In the genomic region with DNA sequence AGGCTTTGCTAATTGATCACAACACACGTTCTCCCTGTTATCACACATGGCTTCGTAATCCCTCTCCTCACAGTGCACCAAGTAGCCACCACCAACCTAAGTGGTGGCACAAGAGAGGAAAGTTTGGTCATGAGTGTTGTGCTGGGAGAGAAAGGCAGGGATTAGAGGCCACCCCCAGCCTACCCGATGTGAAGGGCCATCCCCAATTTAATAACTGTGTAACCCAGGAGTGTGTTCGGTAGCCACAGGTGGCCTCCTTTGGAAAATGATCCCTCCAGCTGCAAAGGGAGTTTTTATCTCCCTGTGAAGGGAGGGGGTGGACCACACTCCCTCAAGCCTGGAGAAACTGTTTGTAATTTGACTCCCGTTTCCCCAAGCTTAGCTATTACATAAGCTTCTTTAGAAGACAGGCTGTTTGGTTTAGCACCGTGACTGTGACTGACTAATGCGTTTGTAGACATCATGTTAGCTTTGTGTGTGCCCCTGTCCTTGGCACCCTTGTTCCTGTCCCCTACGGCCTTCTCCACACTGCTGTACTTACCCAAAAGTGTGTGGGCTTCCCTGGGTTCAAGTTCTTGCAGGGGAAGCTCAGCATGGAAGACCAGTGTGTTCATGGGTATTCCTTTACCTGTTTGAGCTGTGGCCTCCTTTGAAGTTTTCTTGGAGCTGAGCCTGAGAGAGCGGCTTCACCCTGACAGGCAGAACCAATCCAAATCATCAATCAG, we compare ENCODE assay signal across 8 cellular contexts. TPM values are rescaled to one million over a fixed set of nuclear protein-coding genes. Genes with fewer than 3 reads are reported as not detected.
DNase-seq lines count a peak whose midpoint lies in the region; ATAC-seq and TF ChIP-seq lines count a peak whose summit lies in the region.

No MANE protein-coding gene starts in this region.

- H3K9ac ChIP-seq in endodermal cell (ENCODE audit: extremely low read depth, low read length, poor library complexity, severe bottlenecking): no peak overlapping the region

- intact Hi-C loops in left ventricle myocardium inferior (cut with micrococcal nuclease): no loop called here
- intact Hi-C loops in left ventricle myocardium superior (cut with micrococcal nuclease): loop anchor here (10.0 kb wide), 1 partner anchor 49 kb away; no protein-coding TSS in a partner anchor
- intact Hi-C loops in upper lobe of right lung (cut with DNase I): no loop called here

- TF ChIP-seq CTCF in left ventricle myocardium inferior (IDR thresholded peaks at IDR 0.05; ENCODE audit: borderline replicate concordance): no peak
- TF ChIP-seq CTCF in endodermal cell (conservative IDR thresholded peaks at IDR 0.05): no peak
- TF ChIP-seq CTCF in upper lobe of right lung (IDR thresholded peaks at IDR 0.05): no peak
- no peak for TF ChIP-seq CTCF in coronary artery (IDR thresholded peaks at IDR 0.05)

- peaks cover 20% of the 10 kb centered on the region for H3K4me1 Mint-ChIP-seq in endodermal cell
- H3K4me1 Mint-ChIP-seq in stimulated activated effector memory CD8-positive, alpha-beta T cell treated with anti-CD3 and anti-CD28 coated beads, Interleukin-12 subunit alpha, Interleukin-12 subunit beta, amount 100 ng/mL, for 72 hours: peaks cover 85% of the 10 kb centered on the region

- 26 to 35% methylated on average over 5 to 8 of the region's 9 CpGs for WGBS in endodermal cell (ENCODE audit: insufficient coverage in 1 of 2, insufficient read length in 1 of 2), 2 experiments

- H3K9me3 Mint-ChIP-seq in endodermal cell: no peaks in the 10 kb centered on the region
- no peaks in the 10 kb centered on the region for H3K9me3 Mint-ChIP-seq in stimulated activated effector memory CD8-positive, alpha-beta T cell treated with anti-CD3 and anti-CD28 coated beads, Interleukin-12 subunit alpha, Interleukin-12 subunit beta, amount 100 ng/mL, for 72 hours

- no peaks in the 10 kb centered on the region for H3K27me3 Mint-ChIP-seq in endodermal cell (ENCODE audit: insufficient read depth)

- peak overlapping the region; percentile 15 for H3K4me3 Mint-ChIP-seq in endodermal cell
- no peak overlapping the region for H3K4me3 Mint-ChIP-seq in stimulated activated effector memory CD8-positive, alpha-beta T cell treated with anti-CD3 and anti-CD28 coated beads, Interleukin-12 subunit alpha, Interleukin-12 subunit beta, amount 100 ng/mL, for 72 hours

- H3K9me3 ChIP-seq in left ventricle myocardium inferior (replicated peaks) (peaks cover 7% of the 10 kb centered on the region), endodermal cell (ENCODE audit: control insufficient read depth, low read length) (no peaks in the 10 kb centered on the region), upper lobe of right lung (no peaks in the 10 kb centered on the region)

- ATAC-seq in left ventricle myocardium superior (no peak), upper lobe of right lung (peak; percentile 14)
- ATAC-seq in stimulated activated effector memory CD8-positive, alpha-beta T cell treated with anti-CD3 and anti-CD28 coated beads, Interleukin-12 subunit alpha, Interleukin-12 subunit beta, amount 100 ng/mL, for 72 hours: no peak

- peak overlapping the region; percentile 66 for H3K27ac Mint-ChIP-seq in endodermal cell
- H3K27ac Mint-ChIP-seq in stimulated activated effector memory CD8-positive, alpha-beta T cell treated with anti-CD3 and anti-CD28 coated beads, Interleukin-12 subunit alpha, Interleukin-12 subunit beta, amount 100 ng/mL, for 72 hours: no peak overlapping the region

- H3K4me3 ChIP-seq in left ventricle myocardium inferior (no peak overlapping the region), endodermal cell (ENCODE audit: low read length) (peak overlapping the region; percentile 38), upper lobe of right lung (no peak overlapping the region), coronary artery (no peak overlapping the region)

- H3K27me3 ChIP-seq in left ventricle myocardium inferior (ENCODE audit: low read depth) (peaks cover 30% of the 10 kb centered on the region), endodermal cell (ENCODE audit: control insufficient read depth, insufficient read depth, low read length, poor library complexity, severe bottlenecking) (no peaks in the 10 kb centered on the region), upper lobe of right lung (no peaks in the 10 kb centered on the region)

- H3K27ac ChIP-seq in left ventricle myocardium inferior (replicated peaks) (peak overlapping the region; percentile 28), endodermal cell (ENCODE audit: low read depth, low read length) (no peak overlapping the region), upper lobe of right lung (no peak overlapping the region), coronary artery (no peak overlapping the region)

- DNase-seq in left ventricle myocardium inferior: no peak
- DNase-seq in left ventricle myocardium superior: no peak
- peak; percentile 97 for DNase-seq in NCI-H345 treated with DMSO at 0.1 percent for 48 hours (lab: John Stamatoyannopoulos, UW; ENCODE audit: unreplicated experiment)
- DNase-seq in endodermal cell: peak; percentile 68
- DNase-seq in upper lobe of right lung: no peak
- no peak for DNase-seq in stimulated activated effector memory CD8-positive, alpha-beta T cell treated with anti-CD3 and anti-CD28 coated beads, Interleukin-12 subunit alpha, Interleukin-12 subunit beta, amount 100 ng/mL, for 72 hours (ENCODE audit: low spot score in 2 of 2)
- no peak for DNase-seq in stimulated activated naive CD4-positive, alpha-beta T cell treated with Interleukin-2 at 50 U/mL for 16 hours (lab: John Stamatoyannopoulos, UW)
- no peak for DNase-seq in coronary artery (ENCODE audit: low spot score)

- H3K36me3 ChIP-seq in left ventricle myocardium inferior (no peaks in the 10 kb centered on the region), endodermal cell (ENCODE audit: control insufficient read depth, insufficient read depth, low read length) (peaks cover 12% of the 10 kb centered on the region), upper lobe of right lung (no peaks in the 10 kb centered on the region)

- H3K4me1 ChIP-seq in left ventricle myocardium inferior (peaks cover 81% of the 10 kb centered on the region), endodermal cell (ENCODE audit: control insufficient read depth, insufficient read depth, low read length) (peaks cover 4% of the 10 kb centered on the region), upper lobe of right lung (peaks cover 33% of the 10 kb centered on the region)

- peaks cover 14% of the 10 kb centered on the region for H3K36me3 Mint-ChIP-seq in endodermal cell (ENCODE audit: low read depth)
- peaks cover 98% of the 10 kb centered on the region for H3K36me3 Mint-ChIP-seq in stimulated activated effector memory CD8-positive, alpha-beta T cell treated with anti-CD3 and anti-CD28 coated beads, Interleukin-12 subunit alpha, Interleukin-12 subunit beta, amount 100 ng/mL, for 72 hours

RNA-seq across cellular contexts. Expression of a gene that starts 20.6 kb away (rescaled TPM):
- total RNA-seq in left ventricle myocardium inferior (6.3 TPM), left ventricle myocardium superior (9.4 TPM), endodermal cell (10 to 100 TPM in 1 of 2 donors, 1 to 10 TPM in 1; 6.7 to 15.3 TPM), upper lobe of right lung (22.1 TPM)
- polyA plus RNA-seq in endodermal cell (2013, experiment 1 of 2): 2.5 TPM
- 2.3 TPM for polyA plus RNA-seq in endodermal cell (2013, experiment 2 of 2)

Comparison
In these comparisons a context has a peak if more than half of its experiments do, and no peak if none do; other contexts are left out.
1. DNase-seq: peak in NCI-H345 treated with DMSO at 0.1 percent for 48 hours (single experiment) and endodermal cell (single experiment); none in left ventricle myocardium inferior (single experiment), left ventricle myocardium superior (single experiment), upper lobe of right lung (single experiment), stimulated activated effector memory CD8-positive, alpha-beta T cell treated with anti-CD3 and anti-CD28 coated beads, Interleukin-12 subunit alpha, Interleukin-12 subunit beta, amount 100 ng/mL, for 72 hours (0 of 2), stimulated activated naive CD4-positive, alpha-beta T cell treated with Interleukin-2 at 50 U/mL for 16 hours (single experiment) and coronary artery (single experiment).